9 cellular contexts compared by ENCODE assay signal in the genomic region with DNA sequence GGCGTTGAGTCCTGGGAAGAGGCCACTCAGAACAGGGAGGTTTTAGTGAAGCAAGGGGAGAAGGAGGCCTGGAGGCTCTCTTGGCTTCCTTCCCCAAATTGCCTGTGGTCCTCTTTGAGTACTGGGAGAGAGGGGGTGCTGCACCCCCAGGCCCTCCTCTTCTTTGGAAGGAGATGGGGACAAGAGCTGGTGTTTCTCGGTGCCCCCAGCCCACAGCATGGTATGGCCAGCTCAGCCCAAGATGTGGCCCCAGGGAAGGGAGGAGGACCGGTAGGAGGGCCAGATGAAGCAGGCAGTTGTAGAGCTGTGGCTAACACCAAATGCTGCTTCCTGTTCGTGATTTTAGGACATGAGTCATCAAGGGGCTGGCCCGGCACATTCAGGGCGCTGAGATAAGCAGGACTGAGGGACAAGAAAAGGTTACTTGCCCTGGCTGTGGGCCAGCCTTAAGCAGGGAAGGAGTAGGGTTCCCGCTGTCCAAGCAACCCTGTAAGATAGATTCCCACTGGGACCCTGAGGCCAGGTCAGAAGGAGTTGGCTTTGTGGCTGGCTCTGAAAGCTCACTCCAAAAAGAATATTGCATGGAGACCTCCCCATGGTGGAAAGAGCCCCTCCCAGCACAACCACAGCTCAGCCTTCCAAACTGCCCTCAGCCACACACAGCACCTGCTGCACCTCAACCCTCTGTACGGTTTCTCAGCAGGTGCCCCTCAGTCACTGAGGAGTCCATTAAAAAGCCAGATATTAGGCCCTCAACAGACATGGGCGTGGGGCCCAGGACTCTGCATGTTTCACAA. TPM values are rescaled to one million over a fixed set of nuclear protein-coding genes. Genes with fewer than 3 reads are reported as not detected.
DNase-seq lines count a peak whose midpoint lies in the region; ATAC-seq, FAIRE-seq and TF ChIP-seq lines count a peak whose summit lies in the region.
"Had no signal": no experiment of that assay in that cellular context is flagged by ENCODE, and none has a peak within 500 bp of the region (broad histone marks: within the 10 kb centered on the region; RNA-seq: fewer than 3 reads in every experiment).

No MANE protein-coding gene starts in this region.

- H3K27ac ChIP-seq in H9 (ENCODE audit: insufficient read length, low read depth, low read length) (no peak overlapping the region), H1 (ENCODE audit: low read depth, low read length) (no peak overlapping the region)

- H3K9ac ChIP-seq in H9 (ENCODE audit: extremely low read depth, insufficient read length, low read length), result no peak overlapping the region
- no peak overlapping the region for H3K9ac ChIP-seq in H1 (replicated peaks in 1 of 4; ENCODE audit: extremely low read depth in 1 of 4, low read depth in 3 of 4, low read length in 3 of 4)

- H2AFZ ChIP-seq in H9 (ENCODE audit: low read length) (no peak overlapping the region), H1 (ENCODE audit: low read length) (no peak overlapping the region)

- CTCF ChIA-PET in GM10248 (lab: Yijun Ruan, JAX), result interaction anchor here (1.0 to 2.9 kb wide), 11 partner anchors 9 to 83 kb away, joined by 3 to 14 read pairs (median 4); a partner anchor contains a TSS
- CTCF ChIA-PET in H1 (lab: Charles Lee; ENCODE audit: partially characterized antibody), result interaction anchor here (0.7 to 2.7 kb wide), 4 partner anchors 15 to 37 kb away, joined by 3 to 15 read pairs (median 3); no protein-coding TSS in a partner anchor

- H2BK20ac ChIP-seq in H9 (ENCODE audit: low read depth, low read length, poor library complexity, severe bottlenecking) (no peak overlapping the region), H1 (ENCODE audit: low read length) (no peak overlapping the region)

- H3K27me3 Mint-ChIP-seq in H9 (ENCODE audit: low read depth) (peaks cover 26% of the 10 kb centered on the region), naive B cell (no peaks in the 10 kb centered on the region), nephron progenitor cell (ENCODE audit: low read depth, poor library complexity) (peaks cover 14% of the 10 kb centered on the region)

- no peak overlapping the region for H3T11ph ChIP-seq in H9 (ENCODE audit: low read length)

- H3K79me1 ChIP-seq in H9 (ENCODE audit: insufficient read depth, low read depth, low read length, poor library complexity, severe bottlenecking) (no peaks in the 10 kb centered on the region), H1 (ENCODE audit: low read depth, low read length) (no peaks in the 10 kb centered on the region)

- H3K4ac ChIP-seq in H9 (ENCODE audit: low read depth, low read length) (no peak overlapping the region), H1 (replicated peaks; ENCODE audit: insufficient read length, low read depth, low read length) (no peak overlapping the region)

- no peak overlapping the region for H2BK120ac ChIP-seq in H9 (ENCODE audit: low read depth, low read length, poor library complexity, severe bottlenecking)
- H2BK120ac ChIP-seq in H1 (replicated peaks; ENCODE audit: low read depth, low read length), result no peak overlapping the region

- POLR2A ChIA-PET in GM10248 (lab: Yijun Ruan, JAX), result interaction anchor here (0.8 to 2.3 kb wide), 4 partner anchors 9 to 253 kb away, joined by 3 to 5 read pairs (median 4); no protein-coding TSS in a partner anchor
- POLR2A ChIA-PET in H1 (lab: Charles Lee; ENCODE audit: partially characterized antibody), result no interaction called here

- H2BK5ac ChIP-seq in H9 (ENCODE audit: insufficient read length, low read length), result no peak overlapping the region
- no peak overlapping the region for H2BK5ac ChIP-seq in H1 (ENCODE audit: low read depth, low read length)

- TF ChIP-seq RAD21 in H1 (IDR thresholded peaks at IDR 0.05 in 1 of 2, conservative IDR thresholded peaks at IDR 0.05 in 1 of 2; ENCODE audit: low read depth in 2 of 2, low read length in 2 of 2), result no peak

- H3K4me2 ChIP-seq in H9 (ENCODE audit: insufficient read depth, insufficient read length, low read length) (no peak overlapping the region), H1 (ENCODE audit: insufficient read depth in 1 of 2, low read depth in 2 of 2, low read length in 2 of 2) (no peak overlapping the region)

- FAIRE-seq in H1 (lab: Jason Lieb, UNC), result no peak

- H2BK12ac ChIP-seq in H9 (ENCODE audit: insufficient read length, low read depth, low read length) (no peak overlapping the region), H1 (ENCODE audit: low read depth, low read length) (peak overlapping the region; percentile 43; the same call in 1 of the 2 replicates)

- H3K18ac ChIP-seq in H9 (ENCODE audit: insufficient read length, low read depth, low read length) (no peak overlapping the region), H1 (ENCODE audit: extremely low read depth, low read length) (no peak overlapping the region; the same call in none of the 2 replicates)

- H2AK5ac ChIP-seq in H9 (ENCODE audit: insufficient read length, low read length) (no peak overlapping the region), H1 (ENCODE audit: low read depth, low read length) (no peak overlapping the region; the same call in 1 of the 2 replicates)

- no peak overlapping the region for H4K91ac ChIP-seq in H9 (ENCODE audit: insufficient read length, low read depth, low read length)
- H4K91ac ChIP-seq in H1 (replicated peaks; ENCODE audit: insufficient read length, low read length), result no peak overlapping the region

- H3K79me2 ChIP-seq in H9 (ENCODE audit: insufficient read depth, low read length) (no peaks in the 10 kb centered on the region), H1 (ENCODE audit: control insufficient read depth in 1 of 2, insufficient read depth in 2 of 2, low read length in 2 of 2) (no peaks in the 10 kb centered on the region)

- H3K9me3 ChIP-seq in H9 (ENCODE audit: control insufficient read depth, low read depth, low read length), result no peaks in the 10 kb centered on the region
- H3K9me3 ChIP-seq in H1 (ENCODE audit: insufficient read depth in 2 of 2, low read depth in 1 of 2, low read length in 1 of 2), result no peaks in the 10 kb centered on the region

- no peak overlapping the region for H3K14ac ChIP-seq in H9 (ENCODE audit: insufficient read depth, low read length)
- H3K14ac ChIP-seq in H1 (ENCODE audit: insufficient read length), result no peak overlapping the region

- H3K36me3 ChIP-seq in H1 (ENCODE audit: control insufficient read depth in 2 of 4, insufficient read depth in 4 of 4, low read length in 3 of 4), result no peaks in the 10 kb centered on the region

- H3K27me3 ChIP-seq in H9 (ENCODE audit: insufficient read depth, low read length) (no peaks in the 10 kb centered on the region; the same call in 1 of the 2 replicates), H1 (replicated peaks in 1 of 4; ENCODE audit: control insufficient read depth in 3 of 4, extremely low read depth in 1 of 4, insufficient read depth in 3 of 4, low read length in 3 of 4) (peaks cover 0 to 18% (median 13%) of the 10 kb centered on the region in 4 experiments; a peak in 6 of 7 replicates)

- H3K56ac ChIP-seq in H9 (ENCODE audit: insufficient read length, low read depth, low read length), result no peak overlapping the region
- H3K56ac ChIP-seq in H1 (replicated peaks; ENCODE audit: insufficient read length, low read depth, low read length), result no peak overlapping the region

- H3K23ac ChIP-seq in H9 (ENCODE audit: insufficient read length, low read depth, low read length), result no peak overlapping the region
- H3K23ac ChIP-seq in H1 (ENCODE audit: insufficient read length), result no peak overlapping the region

- no peak overlapping the region for H3K27ac Mint-ChIP-seq in H9
- H3K27ac Mint-ChIP-seq in naive B cell, result peak overlapping the region; percentile 30 to 93 (median 77)
- no peak overlapping the region for H3K27ac Mint-ChIP-seq in nephron progenitor cell

- peak; percentile 87 for DNase-seq in GM10248 (ENCODE audit: extremely low spot score)
- DNase-seq in H9, result peak; percentile 65
- DNase-seq in M059J (ENCODE audit: low read depth), result peak; percentile 97
- DNase-seq in activated CD4-positive, alpha-beta T cell treated with anti-CD3 and anti-CD28 coated beads, Interleukin-2, amount 50 U/mL, for 4 hours, result peak; percentile 60 to 61
- peak in 1 of 2 experiments; percentile 23 for DNase-seq in H1 (ENCODE audit: low read depth in 1 of 2, low spot score in 2 of 2)
- DNase-seq in naive B cell, result no peak
- DNase-seq in stromal cell of bone marrow (ENCODE audit: low read depth), result peak; percentile 87
- DNase-seq in nephron progenitor cell, result no peak

- no peak for TF ChIP-seq EP300 in H1 (IDR thresholded peaks at IDR 0.05; ENCODE audit: borderline replicate concordance in 1 of 2, low read depth in 2 of 2, low read length in 2 of 2)

- ATAC-seq in naive B cell (ENCODE audit: low read depth in 2 of 2), result peak; percentile 64 to 68

- H2BK15ac ChIP-seq in H9 (ENCODE audit: low read depth, low read length), result no peak overlapping the region
- H2BK15ac ChIP-seq in H1 (ENCODE audit: low read length), result no peak overlapping the region

- H4K5ac ChIP-seq in H9 (ENCODE audit: insufficient read length, low read depth, low read length) (no peak overlapping the region), H1 (ENCODE audit: insufficient read length, low read depth, low read length) (no peak overlapping the region)

- H4K8ac ChIP-seq in H9 (replicated peaks; ENCODE audit: insufficient read length, low read depth, low read length) (no peak overlapping the region), H1 (ENCODE audit: extremely low read depth, insufficient read depth, low read length) (no peak overlapping the region)

- H3K9me3 Mint-ChIP-seq in H9 (no peaks in the 10 kb centered on the region; a peak in 1 of 5 replicates), naive B cell (peaks cover 0 to 1% (median 0%) of the 10 kb centered on the region in 7 donors), nephron progenitor cell (no peaks in the 10 kb centered on the region)
- H3K9me3 Mint-ChIP-seq: nephron had no signal

- H3K4me3 Mint-ChIP-seq in H9 (no peak overlapping the region), naive B cell (peak overlapping the region in 7 of 8 donors; percentile 3 to 45 (median 39)), nephron progenitor cell (no peak overlapping the region)
- H3K4me3 Mint-ChIP-seq: nephron had no signal

- peaks cover 19 to 24% of the 10 kb centered on the region in 2 experiments for H3K4me1 Mint-ChIP-seq in H9
- H3K4me1 Mint-ChIP-seq in naive B cell, result peaks cover 55 to 66% (median 63%) of the 10 kb centered on the region in 3 donors
- peaks cover 31% of the 10 kb centered on the region for H3K4me1 Mint-ChIP-seq in nephron progenitor cell

- H3K4me3 ChIP-seq in H1 (ENCODE audit: extremely low read depth in 1 of 4, insufficient read depth in 2 of 4, low read depth in 3 of 4, low read length in 4 of 4), result no peak overlapping the region

- H3K23me2 ChIP-seq in H9 (ENCODE audit: insufficient read length, low read depth, low read length, poor library complexity, severe bottlenecking), result no peaks in the 10 kb centered on the region
- H3K23me2 ChIP-seq in H1 (ENCODE audit: low read depth, low read length), result no peaks in the 10 kb centered on the region; the same call in 1 of the 2 replicates

- H3K36me3 Mint-ChIP-seq in H9 (ENCODE audit: insufficient read depth in 1 of 3, low read depth in 3 of 3) (no peaks in the 10 kb centered on the region; a peak in 1 of 7 replicates), naive B cell (no peaks in the 10 kb centered on the region), nephron progenitor cell (ENCODE audit: low read depth) (no peaks in the 10 kb centered on the region)

- TF ChIP-seq CTCF in GM10248 (IDR thresholded peaks at IDR 0.05; ENCODE audit: control extremely low read depth, extremely low read depth, low read depth, missing control alignments) (no peak), H9 (conservative IDR thresholded peaks at IDR 0.05) (no peak), H1 (IDR thresholded peaks at IDR 0.05; ENCODE audit: control extremely low read depth in 1 of 3, insufficient read depth in 1 of 3, low read depth in 1 of 3, low read length in 3 of 3) (no peak), nephron progenitor cell (IDR thresholded peaks at IDR 0.05) (no peak)

- WGBS in H9 (ENCODE audit: extremely low coverage, insufficient read length, low lambda C conversion rate), result no CpG with 5 or more reads among the region's 9 CpGs
- WGBS in H1 (ENCODE audit: extremely low coverage in 1 of 2, insufficient coverage in 1 of 2, insufficient read length in 1 of 2, insufficient replicate concordance in 2 of 2, low coverage in 1 of 2, low lambda C conversion rate in 2 of 2, missing lambda C conversion rate in 1 of 2), 2 experiments, result 79% methylated on average over 8 of the region's 9 CpGs; no CpG with 5 or more reads in 1 of the 2 experiments

- TF ChIP-seq POLR2A in H1 (IDR thresholded peaks at IDR 0.05; ENCODE audit: control extremely low read depth in 1 of 2, low read depth in 2 of 2, low read length in 2 of 2), result no peak

- H3K4me1 ChIP-seq in H9 (ENCODE audit: insufficient read depth, low read length) (peaks cover 8% of the 10 kb centered on the region; the same call in 1 of the 2 replicates), H1 (replicated peaks in 1 of 4; ENCODE audit: control insufficient read depth in 3 of 4, insufficient read depth in 4 of 4, low read length in 3 of 4) (peaks cover 0 to 7% (median 0%) of the 10 kb centered on the region in 4 experiments; a peak in 2 of 7 replicates)

- H4K20me1 ChIP-seq in H9 (ENCODE audit: control insufficient read depth, insufficient read depth, insufficient read length), result no peaks in the 10 kb centered on the region
- H4K20me1 ChIP-seq in H1 (replicated peaks in 1 of 2; ENCODE audit: control insufficient read depth in 1 of 2, insufficient read depth in 2 of 2, low read length in 2 of 2), result peaks cover 0 to 2% of the 10 kb centered on the region in 2 experiments

RNA-seq across cellular contexts. Expression of a gene that starts 4.9 kb away (rescaled TPM):
- 0.57 and 0.68 TPM in 2 replicates for total RNA-seq in H9 (2021)
- total RNA-seq in M059J (2014; rRNA removed; shearing (Covaris generic)), result 1.5 and 5.4 TPM in 2 replicates
- total RNA-seq in H1 (2021; fragmentation: NEBNext Ultra II Directional; extraction: Animal tissue kit (Norgen Biotek cat#: 25700)), result 2.8 and 2.9 TPM in 2 replicates
- polyA plus RNA-seq in H1 (2011; rRNA removed) (1.7 and 2.4 TPM in 2 replicates), naive B cell (ENCODE audit: low read depth in 6 of 6) (10 to 100 TPM; 29.0 to 54.0 (median 42.7) TPM)
- polyA plus RNA-seq in H1 (2011; cell fraction: cytosol; rRNA removed), result 1.8 TPM
- 2.5 TPM for polyA plus RNA-seq in H1 (2011; cell fraction: nucleus; rRNA removed)
- polyA plus RNA-seq in H1 (2012, experiment 1 of 2), result 1.3 to 2.6 TPM (median 2.1 TPM) in 4 replicates
- 1.3 TPM for polyA plus RNA-seq in H1 (2012, experiment 2 of 2)
- 2.9 TPM for polyA plus RNA-seq in H1 (2013, experiment 1 of 2)
- polyA plus RNA-seq in H1 (2013, experiment 2 of 2), result 3.5 TPM
- polyA minus RNA-seq in H1 (2011; rRNA and poly(A)+ RNA removed), result 1.1 and 1.5 TPM in 2 replicates
- polyA minus RNA-seq in H1 (2011; cell fraction: cytosol; rRNA and poly(A)+ RNA removed), result 0.88 TPM
- 0.90 TPM for polyA minus RNA-seq in H1 (2011; cell fraction: nucleus; rRNA and poly(A)+ RNA removed)

Comparison
In these comparisons a context has a peak if more than half of its experiments do, and no peak if none do; other contexts are left out.
1. DNase-seq: peak in GM10248 (single experiment), H9 (single experiment), M059J (single experiment), activated CD4-positive, alpha-beta T cell treated with anti-CD3 and anti-CD28 coated beads, Interleukin-2, amount 50 U/mL, for 4 hours (2 of 2) and stromal cell of bone marrow (single experiment); none in naive B cell (single experiment) and nephron progenitor cell (single experiment).
2. H3K27ac Mint-ChIP-seq: peak in naive B cell (6 of 6); none in H9 (0 of 3) and nephron progenitor cell (single experiment).
3. H3K4me3 Mint-ChIP-seq: peak in naive B cell (7 of 8); none in H9 (0 of 2) and nephron progenitor cell (single experiment).